ENCODE assay signal across 8 cellular contexts in the genomic region with DNA sequence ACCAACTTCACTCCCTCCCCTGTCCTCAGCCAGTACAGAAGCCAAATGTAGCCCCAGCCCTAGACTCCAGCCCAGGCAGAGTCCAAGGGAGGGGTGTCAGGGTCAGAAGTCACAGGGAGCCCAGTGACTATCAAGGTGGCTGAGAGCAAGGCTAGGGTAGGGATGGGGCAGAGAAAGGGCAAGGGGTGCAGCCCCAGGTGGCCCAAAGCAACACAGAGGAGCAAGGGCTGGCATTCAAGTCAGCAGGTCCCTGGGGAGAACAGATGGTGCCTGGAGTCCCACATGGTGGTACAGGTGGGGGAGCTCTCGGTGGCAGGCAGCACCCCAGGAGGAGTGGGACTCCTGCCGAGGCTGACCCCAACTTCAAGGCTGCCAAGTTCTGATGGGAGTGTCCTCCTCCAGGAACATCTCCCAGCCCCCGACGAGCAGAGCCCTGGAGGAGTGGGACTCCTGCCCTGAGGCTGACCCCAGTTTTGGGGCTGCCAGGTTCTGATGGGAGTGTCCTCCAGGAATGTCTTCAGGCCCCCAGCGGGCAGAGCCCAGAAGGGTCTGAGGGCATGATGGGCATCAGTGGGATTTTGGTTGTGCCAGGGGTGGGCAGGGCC.
DNase-seq lines count a peak whose midpoint lies in the region; ATAC-seq and TF ChIP-seq lines count a peak whose summit lies in the region.

No MANE protein-coding gene starts in this region.

- peaks cover 62% of the 10 kb centered on the region for H3K27me3 Mint-ChIP-seq in activated naive CD4-positive, alpha-beta T cell treated with anti-CD3 and anti-CD28 coated beads, Interleukin-2, amount 10 ng/mL, durations not matched to agents 7 days and 5 days
- peaks cover 31 to 45% of the 10 kb centered on the region in 2 donors for H3K27me3 Mint-ChIP-seq in stimulated activated naive B cell treated with anti-CD40 and anti-IgM and Interleukin-4, amounts not matched to agents 10 μg/mL and 1 μg/mL and 100 μg/mL, for 72 hours

- H3K9me3 Mint-ChIP-seq in activated naive CD4-positive, alpha-beta T cell treated with anti-CD3 and anti-CD28 coated beads, Interleukin-2, amount 10 ng/mL, durations not matched to agents 7 days and 5 days = no peaks in the 10 kb centered on the region
- H3K9me3 Mint-ChIP-seq in stimulated activated naive B cell treated with anti-CD40 and anti-IgM and Interleukin-4, amounts not matched to agents 10 μg/mL and 1 μg/mL and 100 μg/mL, for 72 hours = no peaks in the 10 kb centered on the region

- no peak for DNase-seq in activated naive CD4-positive, alpha-beta T cell treated with anti-CD3 and anti-CD28 coated beads, Interleukin-2, amount 10 ng/mL, durations not matched to agents 7 days and 5 days
- no peak for DNase-seq in activated naive CD4-positive, alpha-beta T cell (lab: John Stamatoyannopoulos, UW)
- DNase-seq in NCI-H82 treated with DMSO at 0.1 percent for 48 hours (lab: John Stamatoyannopoulos, UW; ENCODE audit: unreplicated experiment) = peak; percentile 26
- DNase-seq in foreskin fibroblast = no peak
- DNase-seq in stimulated activated naive B cell treated with anti-CD40 and anti-IgM and Interleukin-4, amounts not matched to agents 10 μg/mL and 1 μg/mL and 100 μg/mL, for 72 hours = no peak
- DNase-seq in posterior cingulate gyrus = no peak
- DNase-seq in activated effector memory CD4-positive, alpha-beta T cell treated with Interleukin-2 at 50 U/mL for 16 hours = no peak
- DNase-seq in SKM-1 treated with dmso at 0.1 percent for 144 hours (lab: John Stamatoyannopoulos, UW; ENCODE audit: unreplicated experiment) = no peak

- no peaks in the 10 kb centered on the region for H3K36me3 Mint-ChIP-seq in activated naive CD4-positive, alpha-beta T cell treated with anti-CD3 and anti-CD28 coated beads, Interleukin-2, amount 10 ng/mL, durations not matched to agents 7 days and 5 days
- H3K36me3 Mint-ChIP-seq in stimulated activated naive B cell treated with anti-CD40 and anti-IgM and Interleukin-4, amounts not matched to agents 10 μg/mL and 1 μg/mL and 100 μg/mL, for 72 hours = peaks cover 1 to 5% of the 10 kb centered on the region in 2 donors

- TF ChIP-seq CTCF in foreskin fibroblast (IDR thresholded peaks at IDR 0.05; ENCODE audit: low read depth, low read length) = no peak

- intact Hi-C loops in posterior cingulate gyrus (cut with DNase I) = no loop called here

- ATAC-seq in stimulated activated naive B cell treated with anti-CD40 and anti-IgM and Interleukin-4, amounts not matched to agents 10 μg/mL and 1 μg/mL and 100 μg/mL, for 72 hours (replicated peaks) = no peak

- H3K4me3 Mint-ChIP-seq in activated naive CD4-positive, alpha-beta T cell treated with anti-CD3 and anti-CD28 coated beads, Interleukin-2, amount 10 ng/mL, durations not matched to agents 7 days and 5 days = peak overlapping the region; percentile 7
- peak overlapping the region; percentile 10 to 73 for H3K4me3 Mint-ChIP-seq in stimulated activated naive B cell treated with anti-CD40 and anti-IgM and Interleukin-4, amounts not matched to agents 10 μg/mL and 1 μg/mL and 100 μg/mL, for 72 hours

- H3K4me1 Mint-ChIP-seq in activated naive CD4-positive, alpha-beta T cell treated with anti-CD3 and anti-CD28 coated beads, Interleukin-2, amount 10 ng/mL, durations not matched to agents 7 days and 5 days = peaks cover 22% of the 10 kb centered on the region
- peaks cover 17 to 39% of the 10 kb centered on the region in 2 donors for H3K4me1 Mint-ChIP-seq in stimulated activated naive B cell treated with anti-CD40 and anti-IgM and Interleukin-4, amounts not matched to agents 10 μg/mL and 1 μg/mL and 100 μg/mL, for 72 hours

- H3K27ac Mint-ChIP-seq in activated naive CD4-positive, alpha-beta T cell treated with anti-CD3 and anti-CD28 coated beads, Interleukin-2, amount 10 ng/mL, durations not matched to agents 7 days and 5 days = peak overlapping the region; percentile 21
- no peak overlapping the region for H3K27ac Mint-ChIP-seq in stimulated activated naive B cell treated with anti-CD40 and anti-IgM and Interleukin-4, amounts not matched to agents 10 μg/mL and 1 μg/mL and 100 μg/mL, for 72 hours

- H3K4me3 ChIP-seq in foreskin fibroblast (ENCODE audit: low read depth in 1 of 2, low read length in 2 of 2) = peak overlapping the region; percentile 1 to 17

- CTCF ChIA-PET in activated naive CD4-positive, alpha-beta T cell treated with anti-CD3 and anti-CD28 coated beads, Interleukin-2, amount 10 ng/mL, durations not matched to agents 7 days and 5 days (lab: Charles Lee) = interaction anchor here (1.5 kb wide), 1 partner anchor 18 kb away, joined by 21 read pairs; no protein-coding TSS in a partner anchor
